18 cellular contexts compared by ENCODE assay signal in genomic region chrX:154648931-154649863, GRCh38. TPM values are rescaled to one million over a fixed set of nuclear protein-coding genes. Genes with fewer than 3 reads are reported as not detected.
"Had no signal": no experiment of that assay in that cellular context is flagged by ENCODE, and none has a peak within 500 bp of the region (broad histone marks: within the 10 kb centered on the region; RNA-seq: fewer than 3 reads in every experiment).

No MANE protein-coding gene starts in this region.

- ATAC-seq: activated T-helper 17 cell treated with anti-CD3 and anti-CD28 coated beads, Interleukin-2, amount 50 U/mL, for 72 hours; effector memory CD8-positive, alpha-beta T cell; foreskin keratinocyte; left lobe of liver; stimulated activated memory B cell treated with anti-CD40 and anti-IgM and Interleukin-4, amounts not matched to agents 10 μg/mL and 1 μg/mL and 100 μg/mL, for 72 hours had no signal

- H3K27me3 ChIP-seq: brain microvascular endothelial cell, foreskin keratinocyte, sigmoid colon had no signal

- H3K27ac Mint-ChIP-seq: activated T-helper 17 cell treated with anti-CD3 and anti-CD28 coated beads, Interleukin-2, amount 50 U/mL, for 72 hours; effector memory CD8-positive, alpha-beta T cell; nephron; stimulated activated memory B cell treated with anti-CD40 and anti-IgM and Interleukin-4, amounts not matched to agents 10 μg/mL and 1 μg/mL and 100 μg/mL, for 72 hours; T-helper 2 cell treated with Interferon-gamma antibody and Interleukin-4, amounts not matched to agents 5 μg/mL and 100 μg/mL, for 36 hours had no signal

- H3K36me3 Mint-ChIP-seq: stimulated activated memory B cell treated with anti-CD40 and anti-IgM and Interleukin-4, amounts not matched to agents 10 μg/mL and 1 μg/mL and 100 μg/mL, for 72 hours had no signal

- H3K9me3 ChIP-seq: sigmoid colon had no signal

- H3K4me3 ChIP-seq: sigmoid colon had no signal

- H3K4me1 ChIP-seq: foreskin keratinocyte, sigmoid colon had no signal

- H3K4me1 Mint-ChIP-seq: activated T-helper 17 cell treated with anti-CD3 and anti-CD28 coated beads, Interleukin-2, amount 50 U/mL, for 72 hours; central memory CD8-positive, alpha-beta T cell; nephron; stimulated activated memory B cell treated with anti-CD40 and anti-IgM and Interleukin-4, amounts not matched to agents 10 μg/mL and 1 μg/mL and 100 μg/mL, for 72 hours had no signal

- H3K4me3 Mint-ChIP-seq: activated T-helper 17 cell treated with anti-CD3 and anti-CD28 coated beads, Interleukin-2, amount 50 U/mL, for 72 hours; central memory CD8-positive, alpha-beta T cell; effector memory CD8-positive, alpha-beta T cell; nephron; stimulated activated memory B cell treated with anti-CD40 and anti-IgM and Interleukin-4, amounts not matched to agents 10 μg/mL and 1 μg/mL and 100 μg/mL, for 72 hours; T-helper 2 cell treated with Interferon-gamma antibody and Interleukin-4, amounts not matched to agents 5 μg/mL and 100 μg/mL, for 36 hours had no signal

- H3K36me3 ChIP-seq: brain microvascular endothelial cell, sigmoid colon had no signal

- H3K27ac ChIP-seq: brain microvascular endothelial cell, foreskin keratinocyte, sigmoid colon had no signal

- DNase-seq: activated CD4-positive, alpha-beta T cell treated with anti-CD3 and anti-CD28 coated beads, Interleukin-2, amount 50 U/mL, for 1 hour; activated naive CD4-positive, alpha-beta T cell treated with Interleukin-2 at 50 U/mL for 16 hours; brain microvascular endothelial cell; effector memory CD8-positive, alpha-beta T cell; foreskin keratinocyte; glutamatergic neuron; mammary epithelial cell; sigmoid colon; stimulated activated CD4-positive, alpha-beta T cell treated with anti-CD3 and anti-CD28 coated beads, Interleukin-1b, Interleukin-23, amount 100 ng/mL, for 48 hours had no signal

- H3K27me3 Mint-ChIP-seq: activated T-helper 17 cell treated with anti-CD3 and anti-CD28 coated beads, Interleukin-2, amount 50 U/mL, for 72 hours; central memory CD8-positive, alpha-beta T cell; effector memory CD8-positive, alpha-beta T cell; stimulated activated memory B cell treated with anti-CD40 and anti-IgM and Interleukin-4, amounts not matched to agents 10 μg/mL and 1 μg/mL and 100 μg/mL, for 72 hours had no signal

- H3K9me3 Mint-ChIP-seq: activated T-helper 17 cell treated with anti-CD3 and anti-CD28 coated beads, Interleukin-2, amount 50 U/mL, for 72 hours; central memory CD8-positive, alpha-beta T cell; effector memory CD8-positive, alpha-beta T cell; stimulated activated memory B cell treated with anti-CD40 and anti-IgM and Interleukin-4, amounts not matched to agents 10 μg/mL and 1 μg/mL and 100 μg/mL, for 72 hours; T-helper 2 cell treated with Interferon-gamma antibody and Interleukin-4, amounts not matched to agents 5 μg/mL and 100 μg/mL, for 36 hours had no signal

RNA-seq across cellular contexts. Expression of gene CTAG2, which starts 4.2 kb away (rescaled TPM):
- total RNA-seq: activated T-helper 17 cell treated with anti-CD3 and anti-CD28 coated beads, Interleukin-2, amount 50 U/mL, for 72 hours; foreskin keratinocyte; left lobe of liver; mammary epithelial cell; omental fat pad; pulmonary artery endothelial cell; sigmoid colon had no signal
- polyA plus RNA-seq: foreskin keratinocyte, mammary epithelial cell had no signal

RNA-seq across cellular contexts. Expression of gene CTAG1B, which starts 30.1 kb away (rescaled TPM):
- total RNA-seq: activated T-helper 17 cell treated with anti-CD3 and anti-CD28 coated beads, Interleukin-2, amount 50 U/mL, for 72 hours; foreskin keratinocyte; left lobe of liver; mammary epithelial cell; omental fat pad; pulmonary artery endothelial cell; sigmoid colon had no signal
- polyA plus RNA-seq: foreskin keratinocyte, mammary epithelial cell, sigmoid colon, thymus had no signal
